ENCODE assay signal across 10 cellular contexts in genomic region chr1:233440952-233441401, GRCh38.
A peak's percentile ranks its signal among the peaks of the same experiment; 100 is the strongest.
DNase-seq lines count a peak whose midpoint lies in the region; ATAC-seq and TF ChIP-seq lines count a peak whose summit lies in the region.
"Had no signal": no experiment of that assay in that cellular context is flagged by ENCODE, and none has a peak within 500 bp of the region (broad histone marks: within the 10 kb centered on the region; RNA-seq: fewer than 3 reads in every experiment).

No MANE protein-coding gene starts in this region.

- H3K4me1 ChIP-seq in transverse colon, result no peaks in the 10 kb centered on the region
- H3K4me1 ChIP-seq: BLaER1 treated with 17β-estradiol and CSF1 and Interleukin-3, amounts not matched to agents 10 nM and 100 nM had no signal

- intact Hi-C loops in transverse colon (cut with DNase I; ENCODE audit: low total_unique reads), result loop anchor here (5.0 kb wide), 1 partner anchor 351 kb away; no protein-coding TSS in a partner anchor

- H3K27ac ChIP-seq in brain microvascular endothelial cell (no peak overlapping the region), transverse colon (no peak overlapping the region)
- H3K27ac ChIP-seq: BLaER1 treated with 17β-estradiol and CSF1 and Interleukin-3, amounts not matched to agents 10 nM and 100 nM had no signal

- H3K27me3 ChIP-seq in brain microvascular endothelial cell (replicated peaks) (no peaks in the 10 kb centered on the region), transverse colon (peaks cover 12% of the 10 kb centered on the region)
- H3K27me3 ChIP-seq: BLaER1 treated with 17β-estradiol and CSF1 and Interleukin-3, amounts not matched to agents 10 nM and 100 nM had no signal

- TF ChIP-seq POLR2A in transverse colon (IDR thresholded peaks at IDR 0.05), result no peak

- TF ChIP-seq CTCF in brain microvascular endothelial cell (IDR thresholded peaks at IDR 0.05; ENCODE audit: low read depth, low read length, missing control alignments) (peak; percentile 61), transverse colon (IDR thresholded peaks at IDR 0.05) (peak; percentile 39 to 59 (median 53))

- TF ChIP-seq EP300 in transverse colon (IDR thresholded peaks at IDR 0.05; ENCODE audit: low read depth), result no peak

- H3K36me3 ChIP-seq in brain microvascular endothelial cell (replicated peaks) (no peaks in the 10 kb centered on the region), transverse colon (no peaks in the 10 kb centered on the region)
- H3K36me3 ChIP-seq: BLaER1 treated with 17β-estradiol and CSF1 and Interleukin-3, amounts not matched to agents 10 nM and 100 nM had no signal

- WGBS in transverse colon (ENCODE audit: low coverage in 1 of 2), 2 donors, result 0 to 11% methylated on average over 2 to 9 of the region's 9 CpGs

- in situ Hi-C loops in brain microvascular endothelial cell (cut with HindIII; ENCODE audit: low pct_ligation_motif_present, low sequenced_read_pairs), result no loop called here
- in situ Hi-C loops in transverse colon (cut with MboI; ENCODE audit: low pct_ligation_motif_present in 1 of 4, low pct_unique_long_range_greater_than_20kb in 1 of 4, low sequenced_read_pairs in 3 of 4), result loop anchor here in 3 of 4 donors (25.0 kb wide), 2 partner anchors 346 to 621 kb away; no protein-coding TSS in a partner anchor

- peak; percentile 58 for ATAC-seq in HG03378 (IDR thresholded peaks at IDR 0.05; ENCODE audit: unreplicated experiment)
- ATAC-seq: activated naive CD4-positive, alpha-beta T cell treated with anti-CD3 and anti-CD28 coated beads, Interleukin-2, amount 50 U/mL, for 72 hours had no signal

- H3K9me3 ChIP-seq in transverse colon, result no peaks in the 10 kb centered on the region

- DNase-seq in NCI-H524 (lab: John Stamatoyannopoulos, UW) (peak; percentile 7 to 80), NCI-H524 treated with DMSO at 0.1 percent for 48 hours (lab: John Stamatoyannopoulos, UW) (no peak), NCI-H510A treated with DMSO at 0.1 percent for 48 hours (lab: John Stamatoyannopoulos, UW) (peak; percentile 86), brain microvascular endothelial cell (peak; percentile 43), islet precursor cell (peak; percentile 75), transverse colon (no peak)
- DNase-seq in activated naive CD4-positive, alpha-beta T cell treated with Interleukin-2 at 50 U/mL for 16 hours, result no peak

- no peak overlapping the region for H3K4me3 ChIP-seq in brain microvascular endothelial cell (ENCODE audit: low read depth, low read length)
- no peak overlapping the region for H3K4me3 ChIP-seq in transverse colon
- H3K4me3 ChIP-seq: BLaER1 treated with 17β-estradiol and CSF1 and Interleukin-3, amounts not matched to agents 10 nM and 100 nM had no signal

Comparison
In these comparisons a context has a peak if more than half of its experiments do, and no peak if none do; other contexts are left out.
1. DNase-seq: peak in NCI-H524 (2 of 2), NCI-H510A treated with DMSO at 0.1 percent for 48 hours (single experiment), brain microvascular endothelial cell (single experiment) and islet precursor cell (single experiment); none in NCI-H524 treated with DMSO at 0.1 percent for 48 hours (single experiment), transverse colon (single experiment) and activated naive CD4-positive, alpha-beta T cell treated with Interleukin-2 at 50 U/mL for 16 hours (single experiment).